Comparison of ENCODE assay signal across 14 cellular contexts in the genomic region with DNA sequence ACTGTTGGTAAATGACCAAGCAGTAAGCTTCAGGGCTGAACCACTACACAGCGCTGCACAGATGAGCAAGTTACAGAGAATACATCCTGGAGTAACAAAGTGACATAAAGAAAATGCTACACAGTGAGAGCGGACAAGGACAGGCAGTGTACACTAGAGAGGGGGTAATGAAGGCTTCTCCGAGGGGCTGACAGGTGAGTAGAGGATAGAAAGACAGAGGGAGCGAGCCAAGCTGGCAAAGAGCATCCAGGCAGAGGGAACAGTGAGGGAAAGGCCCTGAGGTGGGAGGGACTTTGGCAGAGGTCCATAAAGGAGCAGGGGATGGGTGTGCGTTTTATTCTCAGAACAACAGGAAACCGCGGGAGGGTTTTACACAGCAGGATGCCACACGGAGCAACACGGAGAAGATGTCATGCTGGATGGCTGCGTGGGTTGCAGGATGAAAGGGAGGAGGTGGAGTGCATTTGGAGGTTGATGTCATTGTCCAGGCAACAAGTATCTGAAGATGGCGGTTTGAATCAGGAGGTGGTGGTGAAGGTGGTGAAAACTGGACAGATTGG. TPM values are rescaled to one million over a fixed set of nuclear protein-coding genes. Genes with fewer than 3 reads are reported as not detected.
A peak's percentile ranks its signal among the peaks of the same experiment; 100 is the strongest.
DNase-seq lines count a peak whose midpoint lies in the region; ATAC-seq and TF ChIP-seq lines count a peak whose summit lies in the region.
"Had no signal": no experiment of that assay in that cellular context is flagged by ENCODE, and none has a peak within 500 bp of the region (broad histone marks: within the 10 kb centered on the region; RNA-seq: fewer than 3 reads in every experiment).

No MANE protein-coding gene starts in this region.

- intact Hi-C loops in A673 (cut with micrococcal nuclease; ENCODE audit: unreplicated experiment) = no loop called here
- intact Hi-C loops in naive thymus-derived CD4-positive, alpha-beta T cell (cut with micrococcal nuclease) = loop anchor here in 1 of 2 donors (1.0 to 2.0 kb wide), 3 partner anchors 14 to 40 kb away; partner anchors contain the start of gene WNT7A
- intact Hi-C loops in Right ventricle myocardium superior (cut with DNase I) = no loop called here

- H3K36me3 Mint-ChIP-seq in naive thymus-derived CD4-positive, alpha-beta T cell = peaks cover 3 to 31% (median 9%) of the 10 kb centered on the region in 5 donors

- TF ChIP-seq CTCF in A673 (conservative IDR thresholded peaks at IDR 0.05; ENCODE audit: low read depth, low read length) = no peak

- CTCF ChIA-PET in A673 (lab: Charles Lee) = no interaction called here
- CTCF ChIA-PET in naive thymus-derived CD4-positive, alpha-beta T cell (lab: Charles Lee) = interaction anchor here (0.6 to 4.0 kb wide), 7 partner anchors 12 to 546 kb away, joined by 3 to 41 read pairs (median 4); partner anchors contain the start of gene WNT7A

- H3K4me3 Mint-ChIP-seq in naive thymus-derived CD4-positive, alpha-beta T cell = peak overlapping the region; percentile 74 to 86 (median 78)
- H3K4me3 Mint-ChIP-seq: activated B cell treated with CpG ODN at 0.5 μM for 24 hours had no signal

- peak overlapping the region; percentile 94 to 99 (median 97) for H3K27ac Mint-ChIP-seq in naive thymus-derived CD4-positive, alpha-beta T cell
- H3K27ac Mint-ChIP-seq: activated B cell treated with CpG ODN at 0.5 μM for 24 hours had no signal

- H3K27me3 ChIP-seq in A673 (replicated peaks; ENCODE audit: insufficient read depth, low read depth, low read length, poor library complexity) = no peaks in the 10 kb centered on the region
- H3K27me3 ChIP-seq in naive thymus-derived CD4-positive, alpha-beta T cell (ENCODE audit: control insufficient read depth in 2 of 2, insufficient read depth in 2 of 2, low read length in 2 of 2) = no peaks in the 10 kb centered on the region

- peak; percentile 93 for ATAC-seq in naive thymus-derived CD4-positive, alpha-beta T cell
- ATAC-seq in HG02970 (IDR thresholded peaks at IDR 0.05; ENCODE audit: low FRiP score, unreplicated experiment) (no peak), GM19452 (IDR thresholded peaks at IDR 0.05; ENCODE audit: unreplicated experiment) (no peak), Right ventricle myocardium superior (ENCODE audit: poor library complexity) (no peak), GM18909 (IDR thresholded peaks at IDR 0.05; ENCODE audit: poor library complexity, unreplicated experiment) (no peak)

- H3K4me3 ChIP-seq in A673 (ENCODE audit: low read depth, low read length, poor library complexity, severe bottlenecking) = no peak overlapping the region
- H3K4me3 ChIP-seq in naive thymus-derived CD4-positive, alpha-beta T cell (ENCODE audit: low read length) = peak overlapping the region; percentile 26
- H3K4me3 ChIP-seq: coronary artery had no signal

- DNase-seq in A673 (ENCODE audit: low spot score) (peak; percentile 82), RPMI8226 (peak; percentile 53), Right ventricle myocardium superior (no peak)
- peak; percentile 53 to 65 for DNase-seq in activated T-cell treated with anti-CD3 and anti-CD28 coated beads, Interleukin-2, amount 50 U/mL, for 48 hours
- peak; percentile 28 to 92 (median 86) for DNase-seq in naive thymus-derived CD4-positive, alpha-beta T cell
- DNase-seq: activated B cell treated with CpG ODN at 0.5 μM for 24 hours, glutamatergic neuron, H7, mesendoderm had no signal

- H3K9me3 Mint-ChIP-seq in naive thymus-derived CD4-positive, alpha-beta T cell = peaks cover 0 to 9% (median 0%) of the 10 kb centered on the region in 11 donors

- peaks cover 44 to 87% (median 75%) of the 10 kb centered on the region in 7 donors for H3K4me1 Mint-ChIP-seq in naive thymus-derived CD4-positive, alpha-beta T cell
- H3K4me1 Mint-ChIP-seq: activated B cell treated with CpG ODN at 0.5 μM for 24 hours had no signal

- H3K4me1 ChIP-seq in A673 (ENCODE audit: insufficient read depth, low read length, poor library complexity, severe bottlenecking) = peaks cover 8% of the 10 kb centered on the region
- peaks cover 21 to 61% of the 10 kb centered on the region in 2 donors for H3K4me1 ChIP-seq in naive thymus-derived CD4-positive, alpha-beta T cell (ENCODE audit: control insufficient read depth in 2 of 2, insufficient read depth in 2 of 2, low read length in 2 of 2)

- POLR2A ChIA-PET in A673 (lab: Charles Lee; ENCODE audit: low non-redundant PET) = interaction anchor here (0.6 kb wide), 1 partner anchor 934 kb away, joined by 3 read pairs; no protein-coding TSS in a partner anchor
- POLR2A ChIA-PET in naive thymus-derived CD4-positive, alpha-beta T cell (lab: Charles Lee) = interaction anchor here (0.5 to 6.3 kb wide), 17 partner anchors 9 to 1289 kb away, joined by 3 to 71 read pairs (median 3); partner anchors contain the start of genes CHCHD4, TMEM43 and WNT7A

- H3K9me3 ChIP-seq in A673 (ENCODE audit: low read depth, low read length, poor library complexity, severe bottlenecking) = peaks cover 4% of the 10 kb centered on the region
- peaks cover 0 to 5% (median 0%) of the 10 kb centered on the region in 3 experiments for H3K9me3 ChIP-seq in naive thymus-derived CD4-positive, alpha-beta T cell (ENCODE audit: control insufficient read depth in 2 of 3, low read length in 3 of 3)

- BruUV-seq in A673 (replicated peaks; lab: Mats Ljungman, UMichigan) = no TSS peak

- no peaks in the 10 kb centered on the region for H3K36me3 ChIP-seq in A673 (ENCODE audit: insufficient read depth, low read length, poor library complexity, severe bottlenecking)
- H3K36me3 ChIP-seq in naive thymus-derived CD4-positive, alpha-beta T cell (ENCODE audit: control insufficient read depth in 2 of 3, insufficient read depth in 3 of 3, low read length in 3 of 3) = peaks cover 0 to 14% (median 0%) of the 10 kb centered on the region in 3 experiments

- peaks cover 0 to 6% (median 0%) of the 10 kb centered on the region in 5 donors for H3K27me3 Mint-ChIP-seq in naive thymus-derived CD4-positive, alpha-beta T cell

- no peak overlapping the region for H3K27ac ChIP-seq in A673 (ENCODE audit: low read depth, low read length, poor library complexity, severe bottlenecking)
- H3K27ac ChIP-seq in naive thymus-derived CD4-positive, alpha-beta T cell (ENCODE audit: low read depth, low read length) = peak overlapping the region; percentile 92
- H3K27ac ChIP-seq: coronary artery had no signal

RNA-seq across cellular contexts. Expression of gene WNT7A, which starts 13.4 kb away (rescaled TPM):
- total RNA-seq in A673 (2021) (not detected in 2 replicates), Right ventricle myocardium superior (not detected)
- 10 to 100 TPM in 4 of 5 experiments, under 1 TPM in 1; 0.15 to 21.8 (median 18.8) TPM for total RNA-seq in naive thymus-derived CD4-positive, alpha-beta T cell
- 1 to 10 TPM; 5.0 to 7.7 TPM for polyA plus RNA-seq in naive thymus-derived CD4-positive, alpha-beta T cell
- total RNA-seq: activated B cell treated with CpG ODN at 0.5 μM for 24 hours, OCI-LY7 had no signal
